Comparison of ENCODE assay signal across 1 cellular context in the genomic region with DNA sequence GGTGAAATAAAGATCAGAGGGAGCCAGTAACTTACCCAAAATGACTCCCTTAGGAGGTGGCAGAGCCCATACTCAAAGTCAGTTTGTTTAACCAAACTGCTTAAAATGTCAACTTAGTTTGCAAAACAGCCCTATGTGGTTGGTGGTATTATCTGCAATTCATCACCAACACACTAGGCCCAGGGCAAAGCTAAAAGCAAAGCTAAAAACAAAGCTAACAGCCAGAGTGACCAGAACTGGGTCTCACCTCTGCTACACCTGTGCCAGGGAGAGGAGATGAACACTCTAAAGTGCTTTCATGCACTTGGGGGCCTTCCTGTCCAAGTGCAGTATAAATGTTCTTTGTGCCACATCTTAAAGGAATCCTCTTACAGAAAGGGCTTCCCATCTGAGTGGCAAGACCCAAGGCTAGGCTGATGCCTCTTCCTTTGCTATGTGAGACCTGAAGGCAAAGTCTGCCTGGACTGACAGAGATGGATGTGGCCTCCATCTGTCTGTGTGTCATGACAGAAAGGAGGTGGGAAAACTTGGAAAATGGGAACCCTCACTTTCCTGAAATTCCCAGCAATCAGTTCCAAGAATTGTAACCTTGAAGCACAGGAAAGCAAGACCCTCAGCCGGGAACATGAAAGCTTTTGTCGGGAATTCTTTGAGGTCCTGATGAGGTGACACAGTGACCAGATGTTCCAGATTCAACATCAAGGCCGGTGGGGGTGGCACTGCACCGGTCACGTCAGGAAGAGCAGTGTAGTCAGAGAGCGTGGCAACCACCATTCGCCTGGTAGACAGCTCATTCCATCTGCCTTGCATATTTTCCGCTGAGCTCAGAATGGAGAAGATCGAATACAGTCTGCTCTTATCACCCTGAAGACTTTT.
TF ChIP-seq lines count a peak whose summit lies in the region.

No MANE protein-coding gene starts in this region.

TF ChIP-seq in HepG2, 621 proteins besides CTCF, POLR2A, EP300 and RAD21:
- TF ChIP-seq TCF7 (IDR thresholded peaks at IDR 0.05; ENCODE audit: low read depth) (0 out of 2 replicates have a peak, but pooled peaks have one; percentile 15), NCOA2 (CRISPR knock-in tag; IDR thresholded peaks at IDR 0.05) (0 out of 2 replicates have a peak, but pooled peaks have one; percentile 21)
